33 cellular contexts compared by ENCODE assay signal in genomic region chr11:60679879-60680278, GRCh38. TPM values are rescaled to one million over a fixed set of nuclear protein-coding genes. Genes with fewer than 3 reads are reported as not detected.
"Had no signal": no experiment of that assay in that cellular context is flagged by ENCODE, and none has a peak within 500 bp of the region (broad histone marks: within the 10 kb centered on the region; RNA-seq: fewer than 3 reads in every experiment).

No MANE protein-coding gene starts in this region.

- DNase-seq: stimulated activated CD4-positive, alpha-beta T cell treated with anti-CD3 and anti-CD28 coated beads, Interleukin-2, amount 100 ng/mL, for 48 hours; stimulated activated CD4-positive, alpha-beta T cell treated with anti-CD3 and anti-CD28 coated beads, Interleukin-4, amount 100 ng/mL, for 1 hour; stimulated activated CD4-positive, alpha-beta T cell treated with anti-CD3 and anti-CD28 coated beads, Interleukin-4, amount 100 ng/mL, for 24 hours; stimulated activated CD4-positive, alpha-beta T cell treated with anti-CD3 and anti-CD28 coated beads, Interleukin-4, amount 100 ng/mL, for 4 hours; stimulated activated CD8-positive, alpha-beta memory T cell treated with anti-CD3 and anti-CD28 coated beads, Interleukin-4, amount 100 ng/mL, for 48 hours; stimulated activated naive B cell treated with anti-CD40 and anti-IgM and Interleukin-4, amounts not matched to agents 10 μg/mL and 1 μg/mL and 100 μg/mL, for 72 hours; stimulated activated naive CD4-positive, alpha-beta T cell; stimulated activated naive CD4-positive, alpha-beta T cell treated with Interleukin-2 at 50 U/mL for 16 hours; stimulated activated naive CD8-positive, alpha-beta T cell treated with anti-CD3 and anti-CD28 coated beads, Interleukin-15, amount 100 ng/mL, for 72 hours; stimulated activated naive CD8-positive, alpha-beta T cell treated with anti-CD3 and anti-CD28 coated beads, Interleukin-15, Interleukin-2, amounts not matched to agents 100 U/mL and 50 U/mL, for 24 hours; stomach; substantia nigra; testis; thyroid gland; tibial artery; transverse colon; trophoblast cell; upper lobe of left lung; upper lobe of right lung; uterus had no signal

- H3K9me3 ChIP-seq: testis, thoracic aorta, thyroid gland, vagina had no signal

- H3K36me3 Mint-ChIP-seq: stimulated activated effector memory CD8-positive, alpha-beta T cell treated with anti-CD3 and anti-CD28 coated beads, Interleukin-12 subunit alpha, Interleukin-12 subunit beta, amount 100 ng/mL, for 72 hours; type B pancreatic cell had no signal

- H3K4me3 Mint-ChIP-seq: stimulated activated effector memory CD8-positive, alpha-beta T cell treated with anti-CD3 and anti-CD28 coated beads, Interleukin-12 subunit alpha, Interleukin-12 subunit beta, amount 100 ng/mL, for 72 hours; stimulated activated memory B cell treated with anti-CD40 and anti-IgM and Interleukin-4, amounts not matched to agents 10 μg/mL and 1 μg/mL and 100 μg/mL, for 72 hours; stimulated activated naive B cell treated with anti-CD40 and anti-IgM and Interleukin-4, amounts not matched to agents 10 μg/mL and 1 μg/mL and 100 μg/mL, for 72 hours; stimulated activated naive CD8-positive, alpha-beta T cell treated with anti-CD3 and anti-CD28 coated beads, Interleukin-15, amount 100 ng/mL, for 72 hours; stimulated activated naive CD8-positive, alpha-beta T cell treated with anti-CD3 and anti-CD28 coated beads, Interleukin-15, Interleukin-2, amounts not matched to agents 100 ng/mL and 50 ng/mL, for 24 hours; type B pancreatic cell had no signal

- H3K27me3 ChIP-seq: stomach, suprapubic skin, testis, thyroid gland, tibial artery, tibial nerve, transverse colon, upper lobe of left lung, upper lobe of right lung, uterus, vagina had no signal

- H3K4me1 Mint-ChIP-seq: stimulated activated effector memory CD8-positive, alpha-beta T cell treated with anti-CD3 and anti-CD28 coated beads, Interleukin-12 subunit alpha, Interleukin-12 subunit beta, amount 100 ng/mL, for 72 hours; stimulated activated naive CD8-positive, alpha-beta T cell treated with anti-CD3 and anti-CD28 coated beads, Interleukin-15, amount 100 ng/mL, for 72 hours had no signal

- H3K27ac ChIP-seq: stomach, suprapubic skin, testis, thoracic aorta, thyroid gland, tibial artery, tibial nerve, transverse colon, upper lobe of left lung, upper lobe of right lung, uterus, vagina had no signal

- H3K4me1 ChIP-seq: stomach, suprapubic skin, thyroid gland, tibial artery, tibial nerve, transverse colon, upper lobe of left lung, upper lobe of right lung, uterus, vagina had no signal

- ATAC-seq: stimulated activated effector memory CD8-positive, alpha-beta T cell treated with anti-CD3 and anti-CD28 coated beads, Interleukin-12 subunit alpha, Interleukin-12 subunit beta, amount 100 ng/mL, for 72 hours; stimulated activated memory B cell treated with anti-CD40 and anti-IgM and Interleukin-4, amounts not matched to agents 10 μg/mL and 1 μg/mL and 100 μg/mL, for 72 hours; stimulated activated naive B cell treated with anti-CD40 and anti-IgM and Interleukin-4, amounts not matched to agents 10 μg/mL and 1 μg/mL and 100 μg/mL, for 72 hours; stimulated activated naive CD8-positive, alpha-beta T cell treated with anti-CD3 and anti-CD28 coated beads, Interleukin-15, amount 100 ng/mL, for 72 hours; stimulated activated naive CD8-positive, alpha-beta T cell treated with anti-CD3 and anti-CD28 coated beads, Interleukin-15, Interleukin-2, amounts not matched to agents 100 U/mL and 50 U/mL, for 24 hours; upper lobe of right lung had no signal

- H3K36me3 ChIP-seq: stomach, suprapubic skin, thoracic aorta, thyroid gland, tibial artery, tibial nerve, transverse colon, upper lobe of left lung, upper lobe of right lung, uterus, vagina had no signal

- H3K27ac Mint-ChIP-seq: stimulated activated effector memory CD8-positive, alpha-beta T cell treated with anti-CD3 and anti-CD28 coated beads, Interleukin-12 subunit alpha, Interleukin-12 subunit beta, amount 100 ng/mL, for 72 hours; stimulated activated memory B cell treated with anti-CD40 and anti-IgM and Interleukin-4, amounts not matched to agents 10 μg/mL and 1 μg/mL and 100 μg/mL, for 72 hours; stimulated activated naive B cell treated with anti-CD40 and anti-IgM and Interleukin-4, amounts not matched to agents 10 μg/mL and 1 μg/mL and 100 μg/mL, for 72 hours; stimulated activated naive CD8-positive, alpha-beta T cell treated with anti-CD3 and anti-CD28 coated beads, Interleukin-15, amount 100 ng/mL, for 72 hours; stimulated activated naive CD8-positive, alpha-beta T cell treated with anti-CD3 and anti-CD28 coated beads, Interleukin-15, Interleukin-2, amounts not matched to agents 100 ng/mL and 50 ng/mL, for 24 hours; type B pancreatic cell had no signal

- FAIRE-seq: urothelium cell line had no signal

- H3K4me3 ChIP-seq: stomach, suprapubic skin, testis, thoracic aorta, thyroid gland, tibial artery, tibial nerve, transverse colon, upper lobe of left lung, upper lobe of right lung, uterus, vagina had no signal

- H3K27me3 Mint-ChIP-seq: stimulated activated memory B cell treated with anti-CD40 and anti-IgM and Interleukin-4, amounts not matched to agents 10 μg/mL and 1 μg/mL and 100 μg/mL, for 72 hours; type B pancreatic cell had no signal

RNA-seq across cellular contexts. Expression of gene MS4A8, which starts 19.5 kb away (rescaled TPM):
- total RNA-seq: subcutaneous adipose tissue, suprapubic skin, temporal lobe, thoracic aorta, thyroid gland, tibial nerve, upper lobe of right lung, ureter, vagina had no signal
- polyA plus RNA-seq: urinary bladder had no signal

RNA-seq across cellular contexts. Expression of gene MS4A18, which starts 44.6 kb away (rescaled TPM):
- total RNA-seq: stomach, subcutaneous adipose tissue, suprapubic skin, temporal lobe, thoracic aorta, thyroid gland, tibial nerve, transverse colon, upper lobe of left lung, upper lobe of right lung, ureter, urinary bladder, uterus, vagina had no signal
- polyA plus RNA-seq: urinary bladder had no signal
